ENCODE assay signal across 1 cellular context in the genomic region with DNA sequence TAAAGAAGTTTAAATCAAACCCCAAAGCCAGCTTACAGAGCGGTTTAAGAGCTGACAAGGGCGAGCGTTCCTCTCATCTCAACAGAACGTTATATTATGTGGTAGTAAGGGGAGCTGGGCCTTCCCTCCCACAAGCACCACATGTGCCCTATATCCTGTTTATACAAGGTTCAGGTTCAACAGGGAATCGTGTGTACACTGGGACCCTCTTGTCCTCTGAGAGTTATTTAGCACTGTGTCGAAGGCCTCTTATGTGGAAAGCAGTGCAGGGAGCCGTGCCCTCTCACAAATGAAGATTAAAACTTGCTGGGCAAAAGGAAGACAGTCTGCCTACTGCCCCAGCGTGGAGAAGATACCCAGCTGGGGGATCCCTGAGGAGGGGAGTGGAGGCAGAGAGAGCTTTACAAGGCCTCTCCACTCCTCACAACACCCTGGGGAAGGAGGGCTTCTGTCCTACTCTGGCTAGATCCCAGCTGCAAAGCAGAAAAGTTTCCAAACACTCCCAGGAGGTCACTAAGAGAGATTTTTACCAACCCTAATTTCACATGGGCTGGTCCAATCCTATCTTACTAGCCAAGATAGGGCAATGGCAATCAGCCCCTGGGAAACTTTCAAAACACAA.
TF ChIP-seq lines count a peak whose summit lies in the region.

No MANE protein-coding gene starts in this region.

TF ChIP-seq in IMR-90, 13 proteins besides CTCF, POLR2A, EP300 and RAD21 (continued from another document):
- TF ChIP-seq, protein P1, sequence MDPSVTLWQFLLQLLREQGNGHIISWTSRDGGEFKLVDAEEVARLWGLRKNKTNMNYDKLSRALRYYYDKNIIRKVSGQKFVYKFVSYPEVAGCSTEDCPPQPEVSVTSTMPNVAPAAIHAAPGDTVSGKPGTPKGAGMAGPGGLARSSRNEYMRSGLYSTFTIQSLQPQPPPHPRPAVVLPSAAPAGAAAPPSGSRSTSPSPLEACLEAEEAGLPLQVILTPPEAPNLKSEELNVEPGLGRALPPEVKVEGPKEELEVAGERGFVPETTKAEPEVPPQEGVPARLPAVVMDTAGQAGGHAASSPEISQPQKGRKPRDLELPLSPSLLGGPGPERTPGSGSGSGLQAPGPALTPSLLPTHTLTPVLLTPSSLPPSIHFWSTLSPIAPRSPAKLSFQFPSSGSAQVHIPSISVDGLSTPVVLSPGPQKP (IDR thresholded peaks at IDR 0.05; ENCODE audit: borderline replicate concordance, low read depth, low read length): no peak
- no peak for TF ChIP-seq MAFK (IDR thresholded peaks at IDR 0.05; ENCODE audit: low read depth, low read length)
- TF ChIP-seq CEBPB (IDR thresholded peaks at IDR 0.05; ENCODE audit: low read depth, low read length): no peak
- no peak for TF ChIP-seq FOS (IDR thresholded peaks at IDR 0.05; ENCODE audit: low read depth, low read length)
- no peak for TF ChIP-seq MAZ (IDR thresholded peaks at IDR 0.05; ENCODE audit: borderline replicate concordance, low read depth, low read length)
- TF ChIP-seq CHD1 (IDR thresholded peaks at IDR 0.05; ENCODE audit: low read depth, low read length): no peak
- no peak for TF ChIP-seq BHLHE40 (IDR thresholded peaks at IDR 0.05; ENCODE audit: low read depth, low read length)
